ENCODE assay signal across 1 cellular context in the genomic region with DNA sequence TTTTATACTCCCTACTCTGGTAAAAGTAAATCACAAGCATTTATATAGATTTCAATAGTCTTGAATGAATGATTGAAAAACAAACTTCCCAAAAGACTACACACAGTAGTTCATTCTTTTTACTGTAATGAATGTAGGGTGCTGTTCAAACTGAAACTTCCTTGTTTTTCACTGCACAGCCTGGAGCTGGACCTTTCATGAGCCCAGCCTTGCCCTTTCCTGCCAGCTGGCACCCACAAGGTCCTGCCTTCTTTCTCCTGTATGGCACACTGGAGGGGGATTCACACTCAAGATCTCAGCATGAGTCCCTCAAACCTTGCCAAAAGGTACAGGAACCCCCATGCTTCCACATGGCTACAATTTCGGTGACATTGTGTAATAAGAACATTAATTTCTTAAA.
TF ChIP-seq lines count a peak whose summit lies in the region.

No MANE protein-coding gene starts in this region.

TF ChIP-seq in IMR-90, 13 proteins besides CTCF, POLR2A, EP300 and RAD21 (continued from another document):
- TF ChIP-seq FOS (IDR thresholded peaks at IDR 0.05; ENCODE audit: low read depth, low read length): no peak
